10 cellular contexts compared by ENCODE assay signal in genomic region chr10:99733366-99733765, GRCh38. TPM values are rescaled to one million over a fixed set of nuclear protein-coding genes. Genes with fewer than 3 reads are reported as not detected.
DNase-seq lines count a peak whose midpoint lies in the region; ATAC-seq, FAIRE-seq and TF ChIP-seq lines count a peak whose summit lies in the region.
"Had no signal": no experiment of that assay in that cellular context is flagged by ENCODE, and none has a peak within 500 bp of the region (broad histone marks: within the 10 kb centered on the region; RNA-seq: fewer than 3 reads in every experiment).

No MANE protein-coding gene starts in this region.

- H3K4me1 ChIP-seq in colonic mucosa: no peaks in the 10 kb centered on the region

- intact Hi-C loops in colonic mucosa (cut with DNase I): no loop called here

- peak overlapping the region; percentile 67 for H3K4me3 Mint-ChIP-seq in progenitor cell of endocrine pancreas (ENCODE audit: low read depth)

- peak; percentile 24 for DNase-seq in DMS 273 (lab: John Stamatoyannopoulos, UW; ENCODE audit: unreplicated experiment)
- no peak for DNase-seq in DMS 273 treated with DMSO at 0.1 percent for 48 hours (lab: John Stamatoyannopoulos, UW)
- DNase-seq in NCI-H2029 (lab: John Stamatoyannopoulos, UW): peak; percentile 40
- DNase-seq in colonic mucosa: no peak
- DNase-seq in progenitor cell of endocrine pancreas (ENCODE audit: low spot score, unreplicated experiment): no peak
- DNase-seq in NCI-H1930 (lab: John Stamatoyannopoulos, UW): no peak
- DNase-seq in H54 (ENCODE audit: insufficient read length, low spot score): no peak
- DNase-seq: 8988T had no signal

- FAIRE-seq in H54 (lab: Jason Lieb, UNC): no peak

- TF ChIP-seq CTCF in colonic mucosa (IDR thresholded peaks at IDR 0.05): no peak
- TF ChIP-seq CTCF in progenitor cell of endocrine pancreas (IDR thresholded peaks at IDR 0.05; ENCODE audit: unreplicated experiment): no peak

- no peak overlapping the region for H3K27ac Mint-ChIP-seq in progenitor cell of endocrine pancreas

- no peak for ATAC-seq in GM21360 (IDR thresholded peaks at IDR 0.05; ENCODE audit: unreplicated experiment)

- H3K9me3 ChIP-seq in colonic mucosa: no peaks in the 10 kb centered on the region
- H3K9me3 ChIP-seq: SJSA1 had no signal

- peak overlapping the region; percentile 72 for H3K4me3 ChIP-seq in colonic mucosa

- TF ChIP-seq POLR2A in H54 (IDR thresholded peaks at IDR 0.05; ENCODE audit: low read depth, low read length): no peak

- peak overlapping the region; percentile 95 for H3K27ac ChIP-seq in colonic mucosa

- H3K9ac ChIP-seq in colonic mucosa (ENCODE audit: low read depth in 2 of 2, low read length in 2 of 2): peak overlapping the region in 1 of 2 donors; percentile 26

- no peaks in the 10 kb centered on the region for H3K27me3 Mint-ChIP-seq in progenitor cell of endocrine pancreas

- peaks cover 7% of the 10 kb centered on the region for H3K4me1 Mint-ChIP-seq in progenitor cell of endocrine pancreas (ENCODE audit: low read depth)

- no peaks in the 10 kb centered on the region for H3K9me3 Mint-ChIP-seq in progenitor cell of endocrine pancreas (ENCODE audit: low read depth)

- H3K36me3 Mint-ChIP-seq in progenitor cell of endocrine pancreas (ENCODE audit: insufficient read depth): peaks cover 15% of the 10 kb centered on the region

- no peaks in the 10 kb centered on the region for H3K27me3 ChIP-seq in colonic mucosa
- H3K27me3 ChIP-seq: SJSA1 had no signal

- H3K36me3 ChIP-seq in colonic mucosa: no peaks in the 10 kb centered on the region

RNA-seq across cellular contexts. Expression of gene CUTC, which starts 1.3 kb away (rescaled TPM):
- total RNA-seq in colonic mucosa (10 to 100 TPM; 11.2 to 15.6 TPM), progenitor cell of endocrine pancreas (11.6 and 13.0 TPM in 2 replicates)

RNA-seq across cellular contexts. Expression of gene COX15, which starts 1.4 kb away (rescaled TPM):
- total RNA-seq in colonic mucosa (10 to 100 TPM; 48.1 to 50.1 TPM), progenitor cell of endocrine pancreas (45.4 and 46.6 TPM in 2 replicates)

RNA-seq across cellular contexts. Expression of gene ABCC2, which starts 49.1 kb away (rescaled TPM):
- under 1 TPM; 0.45 to 0.72 TPM for total RNA-seq in colonic mucosa
- 0.75 and 0.89 TPM in 2 replicates for total RNA-seq in progenitor cell of endocrine pancreas

Comparison
In these comparisons a context has a peak if more than half of its experiments do, and no peak if none do; other contexts are left out.
1. DNase-seq: peak in DMS 273 (single experiment) and NCI-H2029 (single experiment); none in DMS 273 treated with DMSO at 0.1 percent for 48 hours (single experiment), colonic mucosa (single experiment), progenitor cell of endocrine pancreas (single experiment), NCI-H1930 (0 of 2) and H54 (single experiment).